Comparison of ENCODE assay signal across 8 cellular contexts in genomic region chr12:101935769-101936741, GRCh38. TPM values are rescaled to one million over a fixed set of nuclear protein-coding genes. Genes with fewer than 3 reads are reported as not detected.
DNase-seq lines count a peak whose midpoint lies in the region; ATAC-seq and TF ChIP-seq lines count a peak whose summit lies in the region.

No MANE protein-coding gene starts in this region.

- H3K27me3 ChIP-seq in skeletal muscle satellite cell (ENCODE audit: control insufficient read depth, insufficient read depth, low read length) (no peaks in the 10 kb centered on the region), H9 (ENCODE audit: insufficient read depth, low read length) (no peaks in the 10 kb centered on the region)

- peak; percentile 79 for DNase-seq in activated CD4-positive, alpha-beta T cell treated with anti-CD3 and anti-CD28 coated beads, Interleukin-2, amount 10 ng/mL, durations not matched to agents 24 days and 14 days
- DNase-seq in activated CD4-positive, alpha-beta T cell treated with anti-CD3 and anti-CD28 coated beads, Interleukin-2, amount 50 U/mL, for 1 hour: no peak
- DNase-seq in OCI-LY7 (ENCODE audit: low spot score) (peak; percentile 81), fibroblast of mammary gland (ENCODE audit: low read depth) (peak; percentile 98), H9 (no peak)
- DNase-seq in stimulated activated CD4-positive, alpha-beta T cell treated with anti-CD3 and anti-CD28 coated beads, Interleukin-2, amount 100 ng/mL, for 48 hours: no peak

- H2AK5ac ChIP-seq in H9 (ENCODE audit: insufficient read length, low read length): no peak overlapping the region

- H2BK12ac ChIP-seq in H9 (ENCODE audit: insufficient read length, low read depth, low read length): no peak overlapping the region

- no peaks in the 10 kb centered on the region for H3K36me3 ChIP-seq in OCI-LY7 (ENCODE audit: insufficient read depth, low read length)
- no peaks in the 10 kb centered on the region for H3K36me3 ChIP-seq in skeletal muscle satellite cell (ENCODE audit: insufficient read depth, low read length)

- WGBS in H9 (ENCODE audit: extremely low coverage, insufficient read length, low lambda C conversion rate): no CpG with 5 or more reads among the region's 9 CpGs

- TF ChIP-seq CTCF in OCI-LY7 (conservative IDR thresholded peaks at IDR 0.05; ENCODE audit: low read length): no peak
- TF ChIP-seq CTCF in fibroblast of mammary gland (conservative IDR thresholded peaks at IDR 0.05; ENCODE audit: control insufficient read depth, insufficient read depth, low read depth, low read length): no peak
- no peak for TF ChIP-seq CTCF in H9 (conservative IDR thresholded peaks at IDR 0.05)

- H3K4me2 ChIP-seq in OCI-LY7 (ENCODE audit: low read length) (peak overlapping the region; percentile 49), skeletal muscle satellite cell (ENCODE audit: low read length) (peak overlapping the region; percentile 48), H9 (ENCODE audit: insufficient read depth, insufficient read length, low read length) (no peak overlapping the region)

- H3K9me3 ChIP-seq in OCI-LY7 (ENCODE audit: low read length) (no peaks in the 10 kb centered on the region), skeletal muscle satellite cell (replicated peaks; ENCODE audit: low read length) (no peaks in the 10 kb centered on the region), H9 (ENCODE audit: control insufficient read depth, low read depth, low read length) (no peaks in the 10 kb centered on the region)

- H2BK15ac ChIP-seq in H9 (ENCODE audit: low read depth, low read length): no peak overlapping the region

- H3K27ac Mint-ChIP-seq in activated CD4-positive, alpha-beta T cell treated with anti-CD3 and anti-CD28 coated beads, Interleukin-2, amount 10 ng/mL, durations not matched to agents 24 days and 14 days: peak overlapping the region; percentile 77
- no peak overlapping the region for H3K27ac Mint-ChIP-seq in H9

- no peak overlapping the region for H3K23ac ChIP-seq in H9 (ENCODE audit: insufficient read length, low read depth, low read length)

- no peak overlapping the region for H3K14ac ChIP-seq in H9 (ENCODE audit: insufficient read depth, low read length)

- no peak overlapping the region for H3K4ac ChIP-seq in H9 (ENCODE audit: low read depth, low read length)

- CTCF ChIA-PET in OCI-LY7 (lab: Charles Lee; ENCODE audit: unreplicated experiment): interaction anchor here (1.3 kb wide), 1 partner anchor 17 kb away, joined by 4 read pairs; no protein-coding TSS in a partner anchor

- no peak overlapping the region for H3T11ph ChIP-seq in H9 (ENCODE audit: low read length)

- no peak overlapping the region for H2BK20ac ChIP-seq in H9 (ENCODE audit: low read depth, low read length, poor library complexity, severe bottlenecking)

- H3K27me3 Mint-ChIP-seq in activated CD4-positive, alpha-beta T cell treated with anti-CD3 and anti-CD28 coated beads, Interleukin-2, amount 10 ng/mL, durations not matched to agents 24 days and 14 days: peaks cover 6% of the 10 kb centered on the region
- H3K27me3 Mint-ChIP-seq in H9 (ENCODE audit: low read depth): no peaks in the 10 kb centered on the region

- peak; percentile 75 for ATAC-seq in HG02678 (IDR thresholded peaks at IDR 0.05; ENCODE audit: unreplicated experiment)

- TSS peak; percentile 96 for BruUV-seq in OCI-LY7 (replicated peaks; lab: Mats Ljungman, UMichigan)

- POLR2A ChIA-PET in OCI-LY7 (lab: Charles Lee): interaction anchor here (0.6 to 1.3 kb wide), 15 partner anchors 15 to 548 kb away, joined by 3 to 4 read pairs (median 3); no protein-coding TSS in a partner anchor

- no peaks in the 10 kb centered on the region for H3K36me3 Mint-ChIP-seq in activated CD4-positive, alpha-beta T cell treated with anti-CD3 and anti-CD28 coated beads, Interleukin-2, amount 10 ng/mL, durations not matched to agents 24 days and 14 days (ENCODE audit: low read depth)
- H3K36me3 Mint-ChIP-seq in H9 (ENCODE audit: insufficient read depth in 1 of 3, low read depth in 3 of 3): no peaks in the 10 kb centered on the region

- H3K18ac ChIP-seq in H9 (ENCODE audit: insufficient read length, low read depth, low read length): no peak overlapping the region

- no peak overlapping the region for H4K5ac ChIP-seq in H9 (ENCODE audit: insufficient read length, low read depth, low read length)

- H4K8ac ChIP-seq in H9 (replicated peaks; ENCODE audit: insufficient read length, low read depth, low read length): no peak overlapping the region

- no peak overlapping the region for H3K4me3 Mint-ChIP-seq in activated CD4-positive, alpha-beta T cell treated with anti-CD3 and anti-CD28 coated beads, Interleukin-2, amount 10 ng/mL, durations not matched to agents 24 days and 14 days
- H3K4me3 Mint-ChIP-seq in H9: no peak overlapping the region

- no peaks in the 10 kb centered on the region for H3K9me2 ChIP-seq in OCI-LY7 (ENCODE audit: insufficient read depth, low read length)

- no peaks in the 10 kb centered on the region for H4K20me1 ChIP-seq in OCI-LY7 (ENCODE audit: insufficient read depth, low read length)
- H4K20me1 ChIP-seq in H9 (ENCODE audit: control insufficient read depth, insufficient read depth, insufficient read length): no peaks in the 10 kb centered on the region

- no peak overlapping the region for H2BK120ac ChIP-seq in H9 (ENCODE audit: low read depth, low read length, poor library complexity, severe bottlenecking)

- H3K79me2 ChIP-seq in OCI-LY7 (ENCODE audit: insufficient read depth, low read depth, low read length) (no peaks in the 10 kb centered on the region), H9 (ENCODE audit: insufficient read depth, low read length) (no peaks in the 10 kb centered on the region)

- H3K4me3 ChIP-seq in OCI-LY7 (ENCODE audit: low read depth, low read length, poor library complexity, severe bottlenecking) (peak overlapping the region; percentile 17), fibroblast of mammary gland (ENCODE audit: control insufficient read depth, low read depth, low read length) (no peak overlapping the region), skeletal muscle satellite cell (ENCODE audit: low read length) (no peak overlapping the region)

- H3K9me3 Mint-ChIP-seq in activated CD4-positive, alpha-beta T cell treated with anti-CD3 and anti-CD28 coated beads, Interleukin-2, amount 10 ng/mL, durations not matched to agents 24 days and 14 days: no peaks in the 10 kb centered on the region
- H3K9me3 Mint-ChIP-seq in H9: no peaks in the 10 kb centered on the region

- intact Hi-C loops in activated CD4-positive, alpha-beta T cell treated with anti-CD3 and anti-CD28 coated beads, Interleukin-2, amount 10 ng/mL, durations not matched to agents 24 days and 14 days (cut with micrococcal nuclease): loop anchor here (1.0 to 2.0 kb wide), 5 partner anchors 19 to 939 kb away; partner anchors contain the start of gene PMCH
- intact Hi-C loops in OCI-LY7 (cut with micrococcal nuclease; ENCODE audit: unreplicated experiment): loop anchor here (2.0 to 10.0 kb wide), 4 partner anchors 126 to 1509 kb away; partner anchors contain the start of genes NUP37, PARPBP and WASHC3

- peak overlapping the region; percentile 61; the same call in 1 of the 2 replicates for H2AFZ ChIP-seq in OCI-LY7 (ENCODE audit: low read length)
- H2AFZ ChIP-seq in H9 (ENCODE audit: low read length): no peak overlapping the region

- H3K79me1 ChIP-seq in H9 (ENCODE audit: insufficient read depth, low read depth, low read length, poor library complexity, severe bottlenecking): no peaks in the 10 kb centered on the region

- H3K4me1 Mint-ChIP-seq in activated CD4-positive, alpha-beta T cell treated with anti-CD3 and anti-CD28 coated beads, Interleukin-2, amount 10 ng/mL, durations not matched to agents 24 days and 14 days: peaks cover 31% of the 10 kb centered on the region
- H3K4me1 Mint-ChIP-seq in H9: peaks cover 7 to 19% of the 10 kb centered on the region in 2 experiments

- H3K23me2 ChIP-seq in H9 (ENCODE audit: insufficient read length, low read depth, low read length, poor library complexity, severe bottlenecking): no peaks in the 10 kb centered on the region

- H3K27ac ChIP-seq in OCI-LY7 (ENCODE audit: low read depth, low read length, poor library complexity, severe bottlenecking): peak overlapping the region; percentile 41
- no peak overlapping the region for H3K27ac ChIP-seq in H9 (ENCODE audit: insufficient read length, low read depth, low read length)

- no peak overlapping the region for H4K91ac ChIP-seq in H9 (ENCODE audit: insufficient read length, low read depth, low read length)

- H3K56ac ChIP-seq in H9 (ENCODE audit: insufficient read length, low read depth, low read length): no peak overlapping the region

- H2BK5ac ChIP-seq in H9 (ENCODE audit: insufficient read length, low read length): no peak overlapping the region

- H3K9ac ChIP-seq in skeletal muscle satellite cell (ENCODE audit: low read depth, low read length) (no peak overlapping the region), H9 (ENCODE audit: extremely low read depth, insufficient read length, low read length) (no peak overlapping the region)

- H3K4me1 ChIP-seq in OCI-LY7 (ENCODE audit: insufficient read depth, low read length, poor library complexity, severe bottlenecking) (peaks cover 74% of the 10 kb centered on the region), skeletal muscle satellite cell (ENCODE audit: control insufficient read depth, insufficient read depth, low read length) (peaks cover 16% of the 10 kb centered on the region), H9 (ENCODE audit: insufficient read depth, low read length) (no peaks in the 10 kb centered on the region; the same call in 1 of the 2 replicates)

RNA-seq across cellular contexts. Expression of gene DRAM1, which starts 58.7 kb away (rescaled TPM):
- 4.3 and 4.6 TPM in 2 replicates for total RNA-seq in activated CD4-positive, alpha-beta T cell treated with anti-CD3 and anti-CD28 coated beads, Interleukin-2, amount 10 ng/mL, durations not matched to agents 24 days and 14 days
- total RNA-seq in OCI-LY7 (2014; rRNA removed; shearing (Covaris generic)): 0.77 TPM in 1 of 2 replicates, not detected in the other
- not detected in 2 replicates for total RNA-seq in OCI-LY7 (2022)
- 15.2 and 19.9 TPM in 2 replicates for total RNA-seq in skeletal muscle satellite cell (2012; rRNA removed)
- total RNA-seq in H9 (2021): 6.3 and 6.5 TPM in 2 replicates

Comparison
In these comparisons a context has a peak if more than half of its experiments do, and no peak if none do; other contexts are left out.
1. DNase-seq: peak in activated CD4-positive, alpha-beta T cell treated with anti-CD3 and anti-CD28 coated beads, Interleukin-2, amount 10 ng/mL, durations not matched to agents 24 days and 14 days (single experiment), OCI-LY7 (single experiment) and fibroblast of mammary gland (single experiment); none in activated CD4-positive, alpha-beta T cell treated with anti-CD3 and anti-CD28 coated beads, Interleukin-2, amount 50 U/mL, for 1 hour (single experiment), H9 (single experiment) and stimulated activated CD4-positive, alpha-beta T cell treated with anti-CD3 and anti-CD28 coated beads, Interleukin-2, amount 100 ng/mL, for 48 hours (0 of 2).